ENCODE assay signal across 14 cellular contexts in genomic region chr17:64084940-64085649, GRCh38. TPM values are rescaled to one million over a fixed set of nuclear protein-coding genes. Genes with fewer than 3 reads are reported as not detected.
A peak's percentile ranks its signal among the peaks of the same experiment; 100 is the strongest.
DNase-seq lines count a peak whose midpoint lies in the region; ATAC-seq and TF ChIP-seq lines count a peak whose summit lies in the region.
"Had no signal": no experiment of that assay in that cellular context is flagged by ENCODE, and none has a peak within 500 bp of the region (broad histone marks: within the 10 kb centered on the region; RNA-seq: fewer than 3 reads in every experiment).

No MANE protein-coding gene starts in this region.

- DNase-seq in A673 (ENCODE audit: low spot score), result peak; percentile 13
- peak; percentile 43 for DNase-seq in NCI-H2029 treated with DMSO at 0.1 percent for 48 hours (lab: John Stamatoyannopoulos, UW)
- DNase-seq in cerebellum (ENCODE audit: low spot score), result peak; percentile 35
- DNase-seq in activated T-cell treated with anti-CD3 and anti-CD28 coated beads, Interleukin-2, amount 50 U/mL, for 72 hours, result no peak
- DNase-seq in activated CD4-positive, alpha-beta T cell treated with anti-CD3 and anti-CD28 coated beads, Interleukin-2, amount 50 U/mL, for 48 hours, result no peak
- no peak for DNase-seq in NCI-H1694 (lab: John Stamatoyannopoulos, UW)
- no peak for DNase-seq in DMS79 (lab: John Stamatoyannopoulos, UW)
- DNase-seq: amygdala, NCI-H2081 treated with DMSO at 0.1 percent for 48 hours, psoas muscle, testis had no signal

- intact Hi-C loops in A673 (cut with micrococcal nuclease; ENCODE audit: unreplicated experiment), result no loop called here

- no peak overlapping the region for H3K27ac ChIP-seq in A673 (ENCODE audit: low read depth, low read length, poor library complexity, severe bottlenecking)
- H3K27ac ChIP-seq in muscle layer of duodenum (ENCODE audit: low read length), result peak overlapping the region; percentile 15
- H3K27ac ChIP-seq: esophagus muscularis mucosa, psoas muscle, testis had no signal

- BruUV-seq in A673 (replicated peaks; lab: Mats Ljungman, UMichigan), result no TSS peak

- H3K9me3 Mint-ChIP-seq in activated T-cell treated with anti-CD3 and anti-CD28 coated beads, Interleukin-2, amount 50 U/mL, for 72 hours, result no peaks in the 10 kb centered on the region
- H3K9me3 Mint-ChIP-seq: activated T-helper 17 cell treated with anti-CD3 and anti-CD28 coated beads, Interleukin-2, amount 50 U/mL, for 72 hours had no signal

- CTCF ChIA-PET in A673 (lab: Charles Lee), result no interaction called here

- peaks cover 13% of the 10 kb centered on the region for H3K4me1 ChIP-seq in A673 (ENCODE audit: insufficient read depth, low read length, poor library complexity, severe bottlenecking)
- peaks cover 0 to 13% of the 10 kb centered on the region in 2 donors for H3K4me1 ChIP-seq in muscle layer of duodenum (ENCODE audit: control insufficient read depth in 1 of 2, insufficient read depth in 2 of 2, low read length in 2 of 2)
- H3K4me1 ChIP-seq: testis had no signal

- ATAC-seq in activated T-cell treated with anti-CD3 and anti-CD28 coated beads, Interleukin-2, amount 50 U/mL, for 72 hours (replicated peaks in 1 of 2), result no peak

- POLR2A ChIA-PET in A673 (lab: Charles Lee; ENCODE audit: low non-redundant PET), result no interaction called here

- H3K36me3 ChIP-seq in A673 (ENCODE audit: insufficient read depth, low read length, poor library complexity, severe bottlenecking) (no peaks in the 10 kb centered on the region), muscle layer of duodenum (ENCODE audit: control insufficient read depth in 1 of 2, insufficient read depth in 2 of 2, low read length in 2 of 2) (no peaks in the 10 kb centered on the region)

- no peak overlapping the region for H3K4me3 Mint-ChIP-seq in activated T-cell treated with anti-CD3 and anti-CD28 coated beads, Interleukin-2, amount 50 U/mL, for 72 hours
- H3K4me3 Mint-ChIP-seq: activated T-helper 17 cell treated with anti-CD3 and anti-CD28 coated beads, Interleukin-2, amount 50 U/mL, for 72 hours had no signal

- H3K36me3 Mint-ChIP-seq in activated T-cell treated with anti-CD3 and anti-CD28 coated beads, Interleukin-2, amount 50 U/mL, for 72 hours (ENCODE audit: insufficient read depth in 2 of 2), result peaks cover 9% of the 10 kb centered on the region in 2 donors

- no peak overlapping the region for H3K27ac Mint-ChIP-seq in activated T-cell treated with anti-CD3 and anti-CD28 coated beads, Interleukin-2, amount 50 U/mL, for 72 hours
- H3K27ac Mint-ChIP-seq: activated T-helper 17 cell treated with anti-CD3 and anti-CD28 coated beads, Interleukin-2, amount 50 U/mL, for 72 hours had no signal

- H3K27me3 ChIP-seq in A673 (replicated peaks; ENCODE audit: insufficient read depth, low read depth, low read length, poor library complexity) (no peaks in the 10 kb centered on the region), muscle layer of duodenum (ENCODE audit: low read depth, low read length) (no peaks in the 10 kb centered on the region)
- H3K27me3 ChIP-seq: esophagus muscularis mucosa, testis had no signal

- H3K4me1 Mint-ChIP-seq in activated T-cell treated with anti-CD3 and anti-CD28 coated beads, Interleukin-2, amount 50 U/mL, for 72 hours (ENCODE audit: low read depth), result peaks cover 40% of the 10 kb centered on the region

- no peaks in the 10 kb centered on the region for H3K27me3 Mint-ChIP-seq in activated T-cell treated with anti-CD3 and anti-CD28 coated beads, Interleukin-2, amount 50 U/mL, for 72 hours (ENCODE audit: low read depth)
- H3K27me3 Mint-ChIP-seq: activated T-helper 17 cell treated with anti-CD3 and anti-CD28 coated beads, Interleukin-2, amount 50 U/mL, for 72 hours had no signal

- H3K4me3 ChIP-seq in A673 (ENCODE audit: low read depth, low read length, poor library complexity, severe bottlenecking) (no peak overlapping the region), muscle layer of duodenum (ENCODE audit: low read depth in 1 of 2, low read length in 2 of 2) (no peak overlapping the region)
- H3K4me3 ChIP-seq: esophagus muscularis mucosa, psoas muscle, testis had no signal

- H3K9me3 ChIP-seq in A673 (ENCODE audit: low read depth, low read length, poor library complexity, severe bottlenecking) (no peaks in the 10 kb centered on the region), muscle layer of duodenum (ENCODE audit: control insufficient read depth in 1 of 2, low read length in 2 of 2) (no peaks in the 10 kb centered on the region)
- H3K9me3 ChIP-seq: esophagus muscularis mucosa, psoas muscle, testis had no signal

- no peak for TF ChIP-seq CTCF in A673 (conservative IDR thresholded peaks at IDR 0.05; ENCODE audit: low read depth, low read length)

RNA-seq across cellular contexts. Expression of gene ERN1, which starts 44.8 kb away (rescaled TPM):
- 6.7 and 8.0 TPM in 2 replicates for total RNA-seq in A673 (2021)
- total RNA-seq in cerebellum, result 8.7 TPM
- total RNA-seq in activated T-cell treated with anti-CD3 and anti-CD28 coated beads, Interleukin-2, amount 50 U/mL, for 72 hours, result 10 to 100 TPM; 58.1 to 98.3 TPM

Comparison
In these comparisons a context has a peak if more than half of its experiments do, and no peak if none do; other contexts are left out.
1. DNase-seq: peak in A673 (single experiment), NCI-H2029 treated with DMSO at 0.1 percent for 48 hours (single experiment) and cerebellum (single experiment); none in activated T-cell treated with anti-CD3 and anti-CD28 coated beads, Interleukin-2, amount 50 U/mL, for 72 hours (0 of 2), activated CD4-positive, alpha-beta T cell treated with anti-CD3 and anti-CD28 coated beads, Interleukin-2, amount 50 U/mL, for 48 hours (0 of 2), NCI-H1694 (single experiment) and DMS79 (single experiment).